1 cellular context compared by ENCODE assay signal in the genomic region with DNA sequence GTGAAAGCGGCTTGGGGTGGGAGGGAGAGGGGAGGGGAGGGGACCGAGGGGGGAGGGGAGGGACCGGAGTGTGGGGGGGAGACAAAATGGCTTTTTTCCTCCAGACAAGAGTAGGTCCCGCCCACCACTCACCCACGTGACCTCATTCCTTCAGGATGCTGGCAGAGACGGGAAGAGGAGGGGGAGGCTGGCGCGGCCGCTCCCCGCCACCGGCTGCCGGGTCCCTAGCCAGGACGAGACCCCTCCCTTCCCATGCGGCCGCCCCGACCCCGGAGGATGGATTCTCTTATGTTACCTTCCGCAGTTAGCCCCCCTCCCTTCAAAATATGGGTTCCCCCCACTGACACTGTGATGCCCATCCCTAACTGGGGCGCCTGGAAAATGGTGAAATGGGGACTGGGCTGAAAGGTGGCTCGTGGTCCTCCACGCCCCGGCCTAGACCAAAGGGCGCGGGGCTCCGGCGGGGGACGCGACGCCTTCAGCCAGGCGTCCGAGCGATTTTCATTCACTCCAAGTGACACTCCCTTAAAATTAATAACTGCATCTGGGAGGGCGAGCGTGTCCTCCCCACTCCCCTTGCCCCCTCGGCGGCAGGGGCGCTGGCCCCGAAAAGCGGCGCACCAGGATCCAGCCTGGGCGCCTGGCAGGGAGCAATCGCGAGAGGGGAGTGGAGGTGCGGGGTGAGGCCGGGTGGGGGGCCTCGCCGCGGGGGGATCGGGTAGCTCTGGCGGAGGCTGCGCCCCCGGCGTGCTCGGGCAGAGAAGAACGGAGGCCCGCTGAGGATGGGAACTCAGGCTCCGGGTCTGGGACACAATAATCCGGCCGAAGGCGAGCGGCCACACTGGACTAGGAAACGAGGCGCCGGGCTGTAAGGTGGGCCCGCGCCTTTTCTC.
TF ChIP-seq lines count a peak whose summit lies in the region.

A gene (minus strand): TSS at position 8 of the 893 bp plus-strand sequence. CDS start 7,934 bp downstream, outside the sequence.

TF ChIP-seq in HepG2, 621 proteins besides CTCF, POLR2A, EP300 and RAD21 (continued from another document and continues in another):
- TF ChIP-seq MED1 (CRISPR knock-in tag; IDR thresholded peaks at IDR 0.05) = no peak
- TF ChIP-seq, protein P1, sequence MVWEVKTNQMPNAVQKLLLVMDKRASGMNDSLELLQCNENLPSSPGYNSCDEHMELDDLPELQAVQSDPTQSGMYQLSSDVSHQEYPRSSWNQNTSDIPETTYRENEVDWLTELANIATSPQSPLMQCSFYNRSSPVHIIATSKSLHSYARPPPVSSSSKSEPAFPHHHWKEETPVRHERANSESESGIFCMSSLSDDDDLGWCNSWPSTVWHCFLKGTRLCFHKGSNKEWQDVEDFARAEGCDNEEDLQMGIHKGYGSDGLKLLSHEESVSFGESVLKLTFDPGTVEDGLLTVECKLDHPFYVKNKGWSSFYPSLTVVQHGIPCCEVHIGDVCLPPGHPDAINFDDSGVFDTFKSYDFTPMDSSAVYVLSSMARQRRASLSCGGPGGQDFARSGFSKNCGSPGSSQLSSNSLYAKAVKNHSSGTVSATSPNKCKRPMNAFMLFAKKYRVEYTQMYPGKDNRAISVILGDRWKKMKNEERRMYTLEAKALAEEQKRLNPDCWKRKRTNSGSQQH (CRISPR knock-in tag; IDR thresholded peaks at IDR 0.05; ENCODE audit: low read depth) = 0 out of 2 replicates have a peak, but pooled peaks have one; percentile 43
- peak; percentile 42; the same call in 1 of the 2 replicates for TF ChIP-seq HDAC2 (CRISPR knock-in tag; IDR thresholded peaks at IDR 0.05)
- no peak; the same call in 1 of the 2 replicates for TF ChIP-seq TAF1 (CRISPR knock-in tag; IDR thresholded peaks at IDR 0.05)
- no peak for TF ChIP-seq ZNF720 (CRISPR knock-in tag; IDR thresholded peaks at IDR 0.05)
- peak; percentile 39; the same call in 1 of the 2 replicates for TF ChIP-seq HOXA3 (CRISPR knock-in tag; IDR thresholded peaks at IDR 0.05)
- TF ChIP-seq SKI (IDR thresholded peaks at IDR 0.05; ENCODE audit: partially characterized antibody) = peak; percentile 21
- TF ChIP-seq POLR2G (IDR thresholded peaks at IDR 0.05; ENCODE audit: low read depth, low read length) = peak; percentile 27; the same call in 1 of the 2 replicates
- TF ChIP-seq ZSCAN21 (CRISPR knock-in tag; IDR thresholded peaks at IDR 0.05; ENCODE audit: borderline replicate concordance) = no peak
- no peak for TF ChIP-seq ZNF775 (CRISPR knock-in tag; IDR thresholded peaks at IDR 0.05; ENCODE audit: borderline replicate concordance)
- TF ChIP-seq, protein P2, sequence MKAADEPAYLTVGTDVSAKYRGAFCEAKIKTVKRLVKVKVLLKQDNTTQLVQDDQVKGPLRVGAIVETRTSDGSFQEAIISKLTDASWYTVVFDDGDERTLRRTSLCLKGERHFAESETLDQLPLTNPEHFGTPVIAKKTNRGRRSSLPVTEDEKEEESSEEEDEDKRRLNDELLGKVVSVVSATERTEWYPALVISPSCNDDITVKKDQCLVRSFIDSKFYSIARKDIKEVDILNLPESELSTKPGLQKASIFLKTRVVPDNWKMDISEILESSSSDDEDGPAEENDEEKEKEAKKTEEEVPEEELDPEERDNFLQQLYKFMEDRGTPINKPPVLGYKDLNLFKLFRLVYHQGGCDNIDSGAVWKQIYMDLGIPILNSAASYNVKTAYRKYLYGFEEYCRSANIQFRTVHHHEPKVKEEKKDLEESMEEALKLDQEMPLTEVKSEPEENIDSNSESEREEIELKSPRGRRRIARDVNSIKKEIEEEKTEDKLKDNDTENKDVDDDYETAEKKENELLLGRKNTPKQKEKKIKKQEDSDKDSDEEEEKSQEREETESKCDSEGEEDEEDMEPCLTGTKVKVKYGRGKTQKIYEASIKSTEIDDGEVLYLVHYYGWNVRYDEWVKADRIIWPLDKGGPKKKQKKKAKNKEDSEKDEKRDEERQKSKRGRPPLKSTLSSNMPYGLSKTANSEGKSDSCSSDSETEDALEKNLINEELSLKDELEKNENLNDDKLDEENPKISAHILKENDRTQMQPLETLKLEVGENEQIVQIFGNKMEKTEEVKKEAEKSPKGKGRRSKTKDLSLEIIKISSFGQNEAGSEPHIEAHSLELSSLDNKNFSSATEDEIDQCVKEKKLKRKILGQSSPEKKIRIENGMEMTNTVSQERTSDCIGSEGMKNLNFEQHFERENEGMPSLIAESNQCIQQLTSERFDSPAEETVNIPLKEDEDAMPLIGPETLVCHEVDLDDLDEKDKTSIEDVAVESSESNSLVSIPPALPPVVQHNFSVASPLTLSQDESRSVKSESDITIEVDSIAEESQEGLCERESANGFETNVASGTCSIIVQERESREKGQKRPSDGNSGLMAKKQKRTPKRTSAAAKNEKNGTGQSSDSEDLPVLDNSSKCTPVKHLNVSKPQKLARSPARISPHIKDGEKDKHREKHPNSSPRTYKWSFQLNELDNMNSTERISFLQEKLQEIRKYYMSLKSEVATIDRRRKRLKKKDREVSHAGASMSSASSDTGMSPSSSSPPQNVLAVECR (CRISPR knock-in tag; IDR thresholded peaks at IDR 0.05; ENCODE audit: borderline replicate concordance) = no peak
- TF ChIP-seq XBP1 (CRISPR knock-in tag; IDR thresholded peaks at IDR 0.05) = no peak
- no peak for TF ChIP-seq NFYB (CRISPR knock-in tag; IDR thresholded peaks at IDR 0.05)
- TF ChIP-seq, protein P3, sequence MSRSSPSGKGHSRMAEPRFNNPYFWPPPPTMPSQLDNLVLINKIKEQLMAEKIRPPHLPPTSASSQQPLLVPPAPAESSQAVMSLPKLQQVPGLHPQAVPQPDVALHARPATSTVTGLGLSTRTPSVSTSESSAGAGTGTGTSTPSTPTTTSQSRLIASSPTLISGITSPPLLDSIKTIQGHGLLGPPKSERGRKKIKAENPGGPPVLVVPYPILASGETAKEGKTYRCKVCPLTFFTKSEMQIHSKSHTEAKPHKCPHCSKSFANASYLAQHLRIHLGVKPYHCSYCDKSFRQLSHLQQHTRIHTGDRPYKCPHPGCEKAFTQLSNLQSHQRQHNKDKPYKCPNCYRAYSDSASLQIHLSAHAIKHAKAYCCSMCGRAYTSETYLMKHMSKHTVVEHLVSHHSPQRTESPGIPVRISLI (CRISPR knock-in tag; IDR thresholded peaks at IDR 0.05; ENCODE audit: borderline replicate concordance) = peak; percentile 39; the same call in 1 of the 2 replicates
- TF ChIP-seq HNRNPL (IDR thresholded peaks at IDR 0.05; ENCODE audit: low read depth, low read length) = no peak
- no peak for TF ChIP-seq GTF2F1 (IDR thresholded peaks at IDR 0.05; ENCODE audit: low read length)
- TF ChIP-seq POLR2AphosphoS2 (IDR thresholded peaks at IDR 0.05; ENCODE audit: low read depth, low read length) = no peak
- no peak for TF ChIP-seq ZNF562 (CRISPR knock-in tag; IDR thresholded peaks at IDR 0.05; ENCODE audit: borderline replicate concordance)
- TF ChIP-seq ZSCAN22 (CRISPR knock-in tag; IDR thresholded peaks at IDR 0.05) = no peak
- no peak for TF ChIP-seq MIER2 (CRISPR knock-in tag; IDR thresholded peaks at IDR 0.05)
- TF ChIP-seq ZNF850 (CRISPR knock-in tag; conservative IDR thresholded peaks at IDR 0.05) = no peak
- TF ChIP-seq KLF9 (CRISPR knock-in tag; IDR thresholded peaks at IDR 0.05; ENCODE audit: low read depth) = no peak
- no peak for TF ChIP-seq ZEB1 (IDR thresholded peaks at IDR 0.05; ENCODE audit: insufficient replicate concordance, low read depth)
- no peak for TF ChIP-seq GZF1 (CRISPR knock-in tag; IDR thresholded peaks at IDR 0.05)
- no peak for TF ChIP-seq EED (CRISPR knock-in tag; IDR thresholded peaks at IDR 0.05)
- no peak; the same call in 1 of the 2 replicates for TF ChIP-seq SNAPC2 (CRISPR knock-in tag; IDR thresholded peaks at IDR 0.05)
- TF ChIP-seq NFRKB (IDR thresholded peaks at IDR 0.05) = no peak
- TF ChIP-seq, protein P4, sequence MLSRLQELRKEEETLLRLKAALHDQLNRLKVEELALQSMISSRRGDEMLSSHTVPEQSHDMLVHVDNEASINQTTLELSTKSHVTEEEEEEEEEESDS (CRISPR knock-in tag; IDR thresholded peaks at IDR 0.05; ENCODE audit: borderline replicate concordance) = no peak
- TF ChIP-seq, protein P5, sequence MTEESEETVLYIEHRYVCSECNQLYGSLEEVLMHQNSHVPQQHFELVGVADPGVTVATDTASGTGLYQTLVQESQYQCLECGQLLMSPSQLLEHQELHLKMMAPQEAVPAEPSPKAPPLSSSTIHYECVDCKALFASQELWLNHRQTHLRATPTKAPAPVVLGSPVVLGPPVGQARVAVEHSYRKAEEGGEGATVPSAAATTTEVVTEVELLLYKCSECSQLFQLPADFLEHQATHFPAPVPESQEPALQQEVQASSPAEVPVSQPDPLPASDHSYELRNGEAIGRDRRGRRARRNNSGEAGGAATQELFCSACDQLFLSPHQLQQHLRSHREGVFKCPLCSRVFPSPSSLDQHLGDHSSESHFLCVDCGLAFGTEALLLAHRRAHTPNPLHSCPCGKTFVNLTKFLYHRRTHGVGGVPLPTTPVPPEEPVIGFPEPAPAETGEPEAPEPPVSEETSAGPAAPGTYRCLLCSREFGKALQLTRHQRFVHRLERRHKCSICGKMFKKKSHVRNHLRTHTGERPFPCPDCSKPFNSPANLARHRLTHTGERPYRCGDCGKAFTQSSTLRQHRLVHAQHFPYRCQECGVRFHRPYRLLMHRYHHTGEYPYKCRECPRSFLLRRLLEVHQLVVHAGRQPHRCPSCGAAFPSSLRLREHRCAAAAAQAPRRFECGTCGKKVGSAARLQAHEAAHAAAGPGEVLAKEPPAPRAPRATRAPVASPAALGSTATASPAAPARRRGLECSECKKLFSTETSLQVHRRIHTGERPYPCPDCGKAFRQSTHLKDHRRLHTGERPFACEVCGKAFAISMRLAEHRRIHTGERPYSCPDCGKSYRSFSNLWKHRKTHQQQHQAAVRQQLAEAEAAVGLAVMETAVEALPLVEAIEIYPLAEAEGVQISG (CRISPR knock-in tag; IDR thresholded peaks at IDR 0.05) = no peak
- TF ChIP-seq, protein P6, sequence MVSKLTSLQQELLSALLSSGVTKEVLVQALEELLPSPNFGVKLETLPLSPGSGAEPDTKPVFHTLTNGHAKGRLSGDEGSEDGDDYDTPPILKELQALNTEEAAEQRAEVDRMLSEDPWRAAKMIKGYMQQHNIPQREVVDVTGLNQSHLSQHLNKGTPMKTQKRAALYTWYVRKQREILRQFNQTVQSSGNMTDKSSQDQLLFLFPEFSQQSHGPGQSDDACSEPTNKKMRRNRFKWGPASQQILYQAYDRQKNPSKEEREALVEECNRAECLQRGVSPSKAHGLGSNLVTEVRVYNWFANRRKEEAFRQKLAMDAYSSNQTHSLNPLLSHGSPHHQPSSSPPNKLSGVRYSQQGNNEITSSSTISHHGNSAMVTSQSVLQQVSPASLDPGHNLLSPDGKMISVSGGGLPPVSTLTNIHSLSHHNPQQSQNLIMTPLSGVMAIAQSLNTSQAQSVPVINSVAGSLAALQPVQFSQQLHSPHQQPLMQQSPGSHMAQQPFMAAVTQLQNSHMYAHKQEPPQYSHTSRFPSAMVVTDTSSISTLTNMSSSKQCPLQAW (CRISPR knock-in tag; IDR thresholded peaks at IDR 0.05) = 0 out of 2 replicates have a peak, but pooled peaks have one; percentile 27
- no peak for TF ChIP-seq IKZF4 (CRISPR knock-in tag; IDR thresholded peaks at IDR 0.05; ENCODE audit: borderline replicate concordance, low read depth, not compliant biosample characterization)
- no peak for TF ChIP-seq HNF4G (IDR thresholded peaks at IDR 0.05; ENCODE audit: borderline replicate concordance, low read depth, low read length)
- TF ChIP-seq HNF4G (CRISPR knock-in tag; IDR thresholded peaks at IDR 0.05; ENCODE audit: borderline replicate concordance, low read depth) = no peak; the same call in 1 of the 2 replicates
- no peak for TF ChIP-seq SNAI1 (CRISPR knock-in tag; IDR thresholded peaks at IDR 0.05; ENCODE audit: borderline replicate concordance)
- TF ChIP-seq NONO (IDR thresholded peaks at IDR 0.05) = no peak
- TF ChIP-seq NONO (CRISPR knock-in tag; conservative IDR thresholded peaks at IDR 0.05) = no peak
- TF ChIP-seq MTA1 (CRISPR knock-in tag; IDR thresholded peaks at IDR 0.05; ENCODE audit: borderline replicate concordance) = no peak
- TF ChIP-seq STAT5B (CRISPR knock-in tag; IDR thresholded peaks at IDR 0.05) = no peak
- no peak for TF ChIP-seq MAZ (IDR thresholded peaks at IDR 0.05; ENCODE audit: borderline replicate concordance, low read depth, low read length)
- peak; percentile 26; the same call in 1 of the 2 replicates for TF ChIP-seq MAZ (CRISPR knock-in tag; IDR thresholded peaks at IDR 0.05; ENCODE audit: low read depth)
- TF ChIP-seq, protein P7, sequence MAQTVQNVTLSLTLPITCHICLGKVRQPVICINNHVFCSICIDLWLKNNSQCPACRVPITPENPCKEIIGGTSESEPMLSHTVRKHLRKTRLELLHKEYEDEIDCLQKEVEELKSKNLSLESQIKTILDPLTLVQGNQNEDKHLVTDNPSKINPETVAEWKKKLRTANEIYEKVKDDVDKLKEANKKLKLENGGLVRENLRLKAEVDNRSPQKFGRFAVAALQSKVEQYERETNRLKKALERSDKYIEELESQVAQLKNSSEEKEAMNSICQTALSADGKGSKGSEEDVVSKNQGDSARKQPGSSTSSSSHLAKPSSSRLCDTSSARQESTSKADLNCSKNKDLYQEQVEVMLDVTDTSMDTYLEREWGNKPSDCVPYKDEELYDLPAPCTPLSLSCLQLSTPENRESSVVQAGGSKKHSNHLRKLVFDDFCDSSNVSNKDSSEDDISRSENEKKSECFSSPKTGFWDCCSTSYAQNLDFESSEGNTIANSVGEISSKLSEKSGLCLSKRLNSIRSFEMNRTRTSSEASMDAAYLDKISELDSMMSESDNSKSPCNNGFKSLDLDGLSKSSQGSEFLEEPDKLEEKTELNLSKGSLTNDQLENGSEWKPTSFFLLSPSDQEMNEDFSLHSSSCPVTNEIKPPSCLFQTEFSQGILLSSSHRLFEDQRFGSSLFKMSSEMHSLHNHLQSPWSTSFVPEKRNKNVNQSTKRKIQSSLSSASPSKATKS (CRISPR knock-in tag; IDR thresholded peaks at IDR 0.05) = no peak
- TF ChIP-seq TOE1 (CRISPR knock-in tag; IDR thresholded peaks at IDR 0.05) = no peak
- no peak for TF ChIP-seq NR3C1 (CRISPR knock-in tag; IDR thresholded peaks at IDR 0.05)
- TF ChIP-seq, protein P8, sequence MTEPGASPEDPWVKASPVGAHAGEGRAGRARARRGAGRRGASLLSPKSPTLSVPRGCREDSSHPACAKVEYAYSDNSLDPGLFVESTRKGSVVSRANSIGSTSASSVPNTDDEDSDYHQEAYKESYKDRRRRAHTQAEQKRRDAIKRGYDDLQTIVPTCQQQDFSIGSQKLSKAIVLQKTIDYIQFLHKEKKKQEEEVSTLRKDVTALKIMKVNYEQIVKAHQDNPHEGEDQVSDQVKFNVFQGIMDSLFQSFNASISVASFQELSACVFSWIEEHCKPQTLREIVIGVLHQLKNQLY (CRISPR knock-in tag; IDR thresholded peaks at IDR 0.05) = no peak
- TF ChIP-seq POGZ (CRISPR knock-in tag; IDR thresholded peaks at IDR 0.05) = no peak
- no peak for TF ChIP-seq ZNF543 (CRISPR knock-in tag; IDR thresholded peaks at IDR 0.05)
- no peak for TF ChIP-seq U2AF1 (optimal IDR thresholded peaks at IDR 0.05; ENCODE audit: low read depth, low read length)
- TF ChIP-seq TBX2 (CRISPR knock-in tag; IDR thresholded peaks at IDR 0.05; ENCODE audit: borderline replicate concordance) = no peak
- no peak for TF ChIP-seq NR1H2 (CRISPR knock-in tag; IDR thresholded peaks at IDR 0.05; ENCODE audit: borderline replicate concordance, low read depth)
- TF ChIP-seq, protein P9, sequence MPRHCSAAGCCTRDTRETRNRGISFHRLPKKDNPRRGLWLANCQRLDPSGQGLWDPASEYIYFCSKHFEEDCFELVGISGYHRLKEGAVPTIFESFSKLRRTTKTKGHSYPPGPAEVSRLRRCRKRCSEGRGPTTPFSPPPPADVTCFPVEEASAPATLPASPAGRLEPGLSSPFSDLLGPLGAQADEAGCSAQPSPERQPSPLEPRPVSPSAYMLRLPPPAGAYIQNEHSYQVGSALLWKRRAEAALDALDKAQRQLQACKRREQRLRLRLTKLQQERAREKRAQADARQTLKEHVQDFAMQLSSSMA (CRISPR knock-in tag; IDR thresholded peaks at IDR 0.05) = no peak
- TF ChIP-seq TEAD3 (CRISPR knock-in tag; optimal IDR thresholded peaks at IDR 0.05; ENCODE audit: borderline replicate concordance) = peak; percentile 68
- no peak for TF ChIP-seq ZNF569 (CRISPR knock-in tag; IDR thresholded peaks at IDR 0.05; ENCODE audit: borderline replicate concordance)
